Comparison of ENCODE assay signal across 23 cellular contexts in the genomic region with DNA sequence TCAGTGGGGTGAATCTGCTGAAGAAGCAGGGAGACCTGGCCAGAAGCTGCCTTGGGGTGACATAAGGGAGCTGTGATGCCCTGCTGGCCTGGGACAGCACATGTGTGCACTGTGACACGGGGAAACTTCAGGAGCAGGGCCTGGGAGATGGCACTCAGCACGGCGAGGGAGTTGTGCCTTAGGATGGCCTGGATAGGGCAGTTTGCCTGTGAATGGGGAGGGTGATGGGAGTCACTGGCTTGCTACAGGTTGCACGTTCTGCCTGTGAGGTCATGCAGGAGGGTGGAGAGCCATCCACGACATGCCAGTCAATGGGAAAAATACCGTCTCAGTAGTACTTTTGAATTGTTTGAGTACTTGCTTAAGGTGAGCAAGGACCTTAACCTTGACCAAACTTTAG.
A peak's percentile ranks its signal among the peaks of the same experiment; 100 is the strongest.
DNase-seq lines count a peak whose midpoint lies in the region; ATAC-seq, FAIRE-seq and TF ChIP-seq lines count a peak whose summit lies in the region.
"Had no signal": no experiment of that assay in that cellular context is flagged by ENCODE, and none has a peak within 500 bp of the region (broad histone marks: within the 10 kb centered on the region; RNA-seq: fewer than 3 reads in every experiment).

No MANE protein-coding gene starts in this region.

- H3K4me3 ChIP-seq in bronchial epithelial cell (ENCODE audit: low read depth, low read length) (no peak overlapping the region), esophagus muscularis mucosa (no peak overlapping the region), neural progenitor cell (no peak overlapping the region), upper lobe of right lung (no peak overlapping the region)
- H3K4me3 ChIP-seq: A549; BLaER1 treated with 17β-estradiol and CSF1 and Interleukin-3, amounts not matched to agents 10 nM and 100 nM had no signal

- FAIRE-seq in bronchial epithelial cell (lab: Jason Lieb, UNC) = peak; percentile 55
- FAIRE-seq: A549, D721Med, G401.6, GM12891 had no signal

- no peaks in the 10 kb centered on the region for H3K27me3 ChIP-seq in bronchial epithelial cell (ENCODE audit: control insufficient read depth, insufficient read depth, low read length)
- H3K27me3 ChIP-seq in esophagus muscularis mucosa = no peaks in the 10 kb centered on the region
- H3K27me3 ChIP-seq in neural progenitor cell = no peaks in the 10 kb centered on the region
- no peaks in the 10 kb centered on the region for H3K27me3 ChIP-seq in upper lobe of right lung
- H3K27me3 ChIP-seq: BLaER1 treated with 17β-estradiol and CSF1 and Interleukin-3, amounts not matched to agents 10 nM and 100 nM had no signal

- peak overlapping the region; percentile 38 for H3K27ac Mint-ChIP-seq in neural progenitor cell
- H3K27ac Mint-ChIP-seq in glutamatergic neuron (ENCODE audit: unreplicated experiment) = no peak overlapping the region
- no peak overlapping the region for H3K27ac Mint-ChIP-seq in MCF 10A (ENCODE audit: low read depth, unreplicated experiment)
- H3K27ac Mint-ChIP-seq: B cell; CD4-positive, alpha-beta T cell; CD8-positive, alpha-beta T cell had no signal

- H3K27ac ChIP-seq in esophagus muscularis mucosa (replicated peaks in 1 of 4) (no peak overlapping the region), neural progenitor cell (no peak overlapping the region), upper lobe of right lung (no peak overlapping the region)
- H3K27ac ChIP-seq: 22Rv1; A549; BLaER1 treated with 17β-estradiol and CSF1 and Interleukin-3, amounts not matched to agents 10 nM and 100 nM; C4-2B had no signal

- intact Hi-C loops in esophagus muscularis mucosa (cut with DNase I) = no loop called here
- intact Hi-C loops in upper lobe of right lung (cut with DNase I) = no loop called here
- intact Hi-C loops in MCF 10A (cut with micrococcal nuclease) = no loop called here

- CTCF ChIA-PET in MCF 10A (lab: Yijun Ruan, JAX) = interaction anchor here (0.6 kb wide), 1 partner anchor 747 kb away, joined by 3 read pairs; no protein-coding TSS in a partner anchor

- H3K9me3 Mint-ChIP-seq in neural progenitor cell = peaks cover 2% of the 10 kb centered on the region
- H3K9me3 Mint-ChIP-seq in glutamatergic neuron (ENCODE audit: unreplicated experiment) = peaks cover 2% of the 10 kb centered on the region
- peaks cover 40% of the 10 kb centered on the region for H3K9me3 Mint-ChIP-seq in MCF 10A (ENCODE audit: unreplicated experiment)
- H3K9me3 Mint-ChIP-seq: CD8-positive, alpha-beta T cell had no signal

- H3K4me1 ChIP-seq in esophagus muscularis mucosa = peaks cover 0 to 12% (median 3%) of the 10 kb centered on the region in 4 donors
- no peaks in the 10 kb centered on the region for H3K4me1 ChIP-seq in neural progenitor cell
- no peaks in the 10 kb centered on the region for H3K4me1 ChIP-seq in upper lobe of right lung
- H3K4me1 ChIP-seq: A549; BLaER1 treated with 17β-estradiol and CSF1 and Interleukin-3, amounts not matched to agents 10 nM and 100 nM; Caco-2 had no signal

- H3K4me1 Mint-ChIP-seq in neural progenitor cell = no peaks in the 10 kb centered on the region
- no peaks in the 10 kb centered on the region for H3K4me1 Mint-ChIP-seq in glutamatergic neuron (ENCODE audit: low read depth, unreplicated experiment)
- no peaks in the 10 kb centered on the region for H3K4me1 Mint-ChIP-seq in MCF 10A (ENCODE audit: insufficient read depth, unreplicated experiment)
- H3K4me1 Mint-ChIP-seq: B cell had no signal

- no peak overlapping the region for H3K4me3 Mint-ChIP-seq in neural progenitor cell
- no peak overlapping the region for H3K4me3 Mint-ChIP-seq in glutamatergic neuron (ENCODE audit: unreplicated experiment)
- no peak overlapping the region for H3K4me3 Mint-ChIP-seq in MCF 10A (ENCODE audit: unreplicated experiment)
- H3K4me3 Mint-ChIP-seq: B cell; CD4-positive, alpha-beta T cell; CD8-positive, alpha-beta T cell had no signal

- no peak overlapping the region for H3K4me2 ChIP-seq in neural progenitor cell
- H3K4me2 ChIP-seq: A549; BLaER1 treated with 17β-estradiol and CSF1 and Interleukin-3, amounts not matched to agents 10 nM and 100 nM had no signal

- no TSS peak for BruUV-seq in MCF 10A (replicated peaks; lab: Mats Ljungman, UMichigan)

- TF ChIP-seq CTCF in bronchial epithelial cell (IDR thresholded peaks at IDR 0.05; ENCODE audit: insufficient read depth, low read length, severe bottlenecking) (no peak), esophagus muscularis mucosa (IDR thresholded peaks at IDR 0.05) (no peak), neural progenitor cell (IDR thresholded peaks at IDR 0.05) (no peak), upper lobe of right lung (IDR thresholded peaks at IDR 0.05) (no peak), glutamatergic neuron (IDR thresholded peaks at IDR 0.05; ENCODE audit: partially characterized antibody, unreplicated experiment) (no peak), MCF 10A (IDR thresholded peaks at IDR 0.05; ENCODE audit: unreplicated experiment) (no peak), omental fat pad (IDR thresholded peaks at IDR 0.05) (no peak)

- no peak overlapping the region for H2AFZ ChIP-seq in neural progenitor cell (replicated peaks)

- H4K20me1 ChIP-seq in neural progenitor cell (ENCODE audit: low read depth) = no peaks in the 10 kb centered on the region
- H4K20me1 ChIP-seq: BLaER1 treated with 17β-estradiol and CSF1 and Interleukin-3, amounts not matched to agents 10 nM and 100 nM had no signal

- H3K9me3 ChIP-seq in esophagus muscularis mucosa (no peaks in the 10 kb centered on the region), neural progenitor cell (ENCODE audit: low read depth) (no peaks in the 10 kb centered on the region), upper lobe of right lung (no peaks in the 10 kb centered on the region)
- H3K9me3 ChIP-seq: A549, Caco-2 had no signal

- H3K36me3 ChIP-seq in bronchial epithelial cell (ENCODE audit: control insufficient read depth, insufficient read depth, low read length) (no peaks in the 10 kb centered on the region), esophagus muscularis mucosa (no peaks in the 10 kb centered on the region), neural progenitor cell (no peaks in the 10 kb centered on the region), upper lobe of right lung (no peaks in the 10 kb centered on the region)
- H3K36me3 ChIP-seq: BLaER1 treated with 17β-estradiol and CSF1 and Interleukin-3, amounts not matched to agents 10 nM and 100 nM had no signal

- no peak overlapping the region for H3K9ac ChIP-seq in neural progenitor cell
- H3K9ac ChIP-seq: BLaER1 treated with 17β-estradiol and CSF1 and Interleukin-3, amounts not matched to agents 10 nM and 100 nM had no signal

- DNase-seq in bronchial epithelial cell (ENCODE audit: low read depth) (no peak), esophagus muscularis mucosa (ENCODE audit: extremely low spot score) (peak; percentile 75), neural progenitor cell (ENCODE audit: low spot score) (no peak), upper lobe of right lung (no peak), glutamatergic neuron (no peak), MCF 10A (ENCODE audit: unreplicated experiment) (no peak), omental fat pad (ENCODE audit: low spot score) (no peak)
- no peak for DNase-seq in activated CD4-positive, alpha-beta T cell treated with anti-CD3 and anti-CD28 coated beads for 48 hours
- DNase-seq: AML-193; Caco-2; Calu3; CD4-positive, alpha-beta T cell; CD8-positive, alpha-beta T cell; DMS79 treated with DMSO at 0.1 percent for 48 hours; GF-D8 had no signal

- ATAC-seq in upper lobe of right lung (peak; percentile 58), omental fat pad (ENCODE audit: low FRiP score) (no peak)
- ATAC-seq: A549; CD8-positive, alpha-beta T cell had no signal

- no peak for TF ChIP-seq EP300 in esophagus muscularis mucosa (IDR thresholded peaks at IDR 0.05)

- no peak for TF ChIP-seq POLR2A in esophagus muscularis mucosa (IDR thresholded peaks at IDR 0.05; ENCODE audit: low read depth)

- peaks cover 3% of the 10 kb centered on the region for H3K27me3 Mint-ChIP-seq in neural progenitor cell (ENCODE audit: insufficient read depth, low read depth)
- peaks cover 6% of the 10 kb centered on the region for H3K27me3 Mint-ChIP-seq in glutamatergic neuron (ENCODE audit: unreplicated experiment)
- H3K27me3 Mint-ChIP-seq in MCF 10A (ENCODE audit: insufficient read depth, unreplicated experiment) = no peaks in the 10 kb centered on the region
- H3K27me3 Mint-ChIP-seq: B cell had no signal

- H3F3A ChIP-seq in neural progenitor cell (ENCODE audit: low read depth) = no peaks in the 10 kb centered on the region

- POLR2A ChIA-PET in MCF 10A (lab: Yijun Ruan, JAX) = no interaction called here

- no peaks in the 10 kb centered on the region for H3K79me2 ChIP-seq in neural progenitor cell (ENCODE audit: low read depth)

- H3K36me3 Mint-ChIP-seq in neural progenitor cell = no peaks in the 10 kb centered on the region
- peaks cover 6% of the 10 kb centered on the region for H3K36me3 Mint-ChIP-seq in glutamatergic neuron (ENCODE audit: unreplicated experiment)
- H3K36me3 Mint-ChIP-seq in MCF 10A (ENCODE audit: insufficient read depth, unreplicated experiment) = no peaks in the 10 kb centered on the region
- H3K36me3 Mint-ChIP-seq: CD8-positive, alpha-beta T cell had no signal

- 95% methylated on average over 5 of the region's 6 CpGs for WGBS in esophagus muscularis mucosa
